8 cellular contexts compared by ENCODE assay signal in the genomic region with DNA sequence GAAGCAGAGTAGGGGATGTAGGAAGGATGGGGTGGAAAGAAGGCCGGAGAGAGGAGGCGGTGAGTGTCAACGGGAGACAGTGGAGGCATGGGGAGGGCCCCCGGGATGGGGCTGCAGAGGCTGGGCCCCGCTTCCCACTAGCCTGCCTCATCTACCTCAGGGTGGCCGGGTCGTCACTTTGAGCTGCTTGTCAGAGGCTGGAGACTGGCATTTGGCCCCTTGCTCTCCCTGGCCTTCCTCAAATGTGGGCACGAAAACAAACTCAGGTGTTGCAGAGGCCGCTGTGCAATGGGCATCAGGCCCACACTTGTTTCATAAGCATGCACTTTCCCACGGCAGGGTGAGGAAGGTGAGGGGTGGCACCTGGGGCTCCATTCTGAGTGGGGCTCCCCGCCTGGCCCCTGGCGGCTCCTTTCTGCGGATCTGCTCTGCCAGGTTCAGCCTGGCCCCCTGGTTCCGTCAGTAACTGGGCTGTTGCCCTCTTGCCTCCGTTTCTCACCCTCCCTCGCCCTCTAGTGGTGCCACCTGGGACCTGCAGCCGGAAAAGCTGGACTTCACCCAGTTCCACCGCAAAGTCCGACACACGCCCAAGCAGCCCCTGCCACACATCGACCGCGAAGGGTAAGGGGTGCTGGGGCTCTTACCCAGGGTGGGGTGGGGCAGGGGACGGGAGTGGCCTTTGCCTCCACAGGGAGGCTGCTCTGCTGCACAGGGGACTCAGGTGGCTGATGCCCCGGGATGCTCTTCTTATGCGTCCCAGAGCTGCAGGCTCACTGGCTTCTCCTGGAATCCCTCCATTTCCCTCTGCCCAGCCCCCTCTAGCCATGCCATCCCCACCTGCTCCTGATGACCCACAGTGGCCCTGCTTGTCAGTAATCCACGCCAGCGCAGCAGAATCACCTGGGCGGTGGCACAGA.
DNase-seq lines count a peak whose midpoint lies in the region; ATAC-seq and TF ChIP-seq lines count a peak whose summit lies in the region.

No MANE protein-coding gene starts in this region.

- no peaks in the 10 kb centered on the region for H3K27me3 ChIP-seq in esophagus muscularis mucosa

- H3K4me1 ChIP-seq in esophagus muscularis mucosa, result peaks cover 14 to 54% (median 42%) of the 10 kb centered on the region in 4 donors

- H3K27ac Mint-ChIP-seq in naive thymus-derived CD8-positive, alpha-beta T cell, result no peak overlapping the region

- peaks cover 0 to 4% (median 0%) of the 10 kb centered on the region in 4 donors for H3K9me3 ChIP-seq in esophagus muscularis mucosa

- H3K27ac ChIP-seq in esophagus muscularis mucosa (replicated peaks in 1 of 4), result peak overlapping the region in 3 of 4 donors; percentile 9 to 41 (median 29)

- peak; percentile 8 for DNase-seq in NCI-H510A treated with DMSO at 0.1 percent for 48 hours (lab: John Stamatoyannopoulos, UW)
- no peak for DNase-seq in NCI-H510A (lab: John Stamatoyannopoulos, UW)
- DNase-seq in NCI-H526 (lab: John Stamatoyannopoulos, UW), result peak; percentile 45 to 75
- peak; percentile 43 for DNase-seq in activated T-cell treated with anti-CD3 and anti-CD28 coated beads for 1 hour (ENCODE audit: low read depth)
- no peak for DNase-seq in esophagus muscularis mucosa (ENCODE audit: extremely low spot score)
- DNase-seq in naive thymus-derived CD8-positive, alpha-beta T cell, result peak in 8 of 10 donors; percentile 6 to 34 (median 25)
- peak; percentile 84 for DNase-seq in superior temporal gyrus (ENCODE audit: extremely low spot score)
- no peak for DNase-seq in GOT3 (lab: John Stamatoyannopoulos, UW)

- intact Hi-C loops in esophagus muscularis mucosa (cut with DNase I), result loop anchor here (1.0 to 5.0 kb wide), 2 partner anchors 117 to 187 kb away; no protein-coding TSS in a partner anchor

- no peak for TF ChIP-seq EP300 in esophagus muscularis mucosa (IDR thresholded peaks at IDR 0.05)

- POLR2A ChIA-PET in naive thymus-derived CD8-positive, alpha-beta T cell (lab: Charles Lee), result no interaction called here

- no peak for TF ChIP-seq POLR2A in esophagus muscularis mucosa (IDR thresholded peaks at IDR 0.05; ENCODE audit: low read depth)

- H3K4me3 ChIP-seq in esophagus muscularis mucosa, result no peak overlapping the region

- peaks cover 3 to 22% (median 8%) of the 10 kb centered on the region in 5 donors for H3K27me3 Mint-ChIP-seq in naive thymus-derived CD8-positive, alpha-beta T cell

- peaks cover 0 to 12% (median 0%) of the 10 kb centered on the region in 3 donors for H3K36me3 Mint-ChIP-seq in naive thymus-derived CD8-positive, alpha-beta T cell

- WGBS in esophagus muscularis mucosa, result 49% methylated on average over 25 of the region's 29 CpGs

- TF ChIP-seq CTCF in esophagus muscularis mucosa (IDR thresholded peaks at IDR 0.05), result peak; percentile 87 to 96 (median 93)

- H3K4me1 Mint-ChIP-seq in naive thymus-derived CD8-positive, alpha-beta T cell, result peaks cover 0 to 4% (median 0%) of the 10 kb centered on the region in 4 donors

- H3K4me3 Mint-ChIP-seq in naive thymus-derived CD8-positive, alpha-beta T cell, result no peak overlapping the region

- H3K36me3 ChIP-seq in esophagus muscularis mucosa, result peaks cover 0 to 43% (median 39%) of the 10 kb centered on the region in 4 donors

- no peak for ATAC-seq in naive thymus-derived CD8-positive, alpha-beta T cell

- peaks cover 0 to 12% (median 4%) of the 10 kb centered on the region in 9 donors for H3K9me3 Mint-ChIP-seq in naive thymus-derived CD8-positive, alpha-beta T cell

Comparison
In these comparisons a context has a peak if more than half of its experiments do, and no peak if none do; other contexts are left out.
1. DNase-seq: peak in NCI-H510A treated with DMSO at 0.1 percent for 48 hours (single experiment), NCI-H526 (2 of 2), activated T-cell treated with anti-CD3 and anti-CD28 coated beads for 1 hour (single experiment), naive thymus-derived CD8-positive, alpha-beta T cell (8 of 10) and superior temporal gyrus (single experiment); none in NCI-H510A (single experiment), esophagus muscularis mucosa (single experiment) and GOT3 (single experiment).